8 cellular contexts compared by ENCODE assay signal in genomic region chr3:49689046-49689886, GRCh38.
A peak's percentile ranks its signal among the peaks of the same experiment; 100 is the strongest.
DNase-seq lines count a peak whose midpoint lies in the region; ATAC-seq lines count a peak whose summit lies in the region.

Gene MST1 (minus strand): TSS chr3:49689474. CDS start chr3:49688691, 783 bp downstream.
Gene RNF123 (plus strand): TSS chr3:49689557. CDS start chr3:49691166, 1,609 bp downstream.

- peak within 1 kb of the TSS; percentile 75 to 96 for H3K4me3 ChIP-seq in duodenal mucosa (ENCODE audit: low read depth in 1 of 2, low read length in 2 of 2)

- H3K36me3 ChIP-seq in duodenal mucosa (ENCODE audit: control insufficient read depth in 1 of 2, insufficient read depth in 2 of 2, low read length in 2 of 2), result peaks cover 0 to 5% of the 10 kb centered on the region in 2 donors

- ATAC-seq in HG03460 (IDR thresholded peaks at IDR 0.05; ENCODE audit: unreplicated experiment), result peak; percentile 60

- peak within 1 kb of the TSS; percentile 60 for H3K27ac ChIP-seq in duodenal mucosa (ENCODE audit: low read depth, low read length)

- H3K9me3 ChIP-seq in duodenal mucosa (ENCODE audit: control insufficient read depth in 1 of 2, low read length in 2 of 2), result no peaks in the 10 kb centered on the region

- H3K27me3 ChIP-seq in duodenal mucosa (ENCODE audit: control insufficient read depth in 1 of 2, insufficient read depth in 2 of 2, low read length in 2 of 2), result no peaks in the 10 kb centered on the region

- peak; percentile 93 for DNase-seq in activated naive CD4-positive, alpha-beta T cell treated with Interleukin-2 at 50 U/mL for 16 hours
- no peak for DNase-seq in activated naive CD4-positive, alpha-beta T cell (lab: John Stamatoyannopoulos, UW)
- DNase-seq in activated CD4-positive, alpha-beta T cell treated with anti-CD3 and anti-CD28 coated beads for 48 hours, result peak; percentile 95
- DNase-seq in medulla oblongata (ENCODE audit: extremely low spot score) (peak; percentile 87), NCI-H1092 (lab: John Stamatoyannopoulos, UW) (no peak)
- peak; percentile 79 for DNase-seq in stimulated activated CD8-positive, alpha-beta memory T cell treated with anti-CD3 and anti-CD28 coated beads, Interleukin-12 subunit alpha, Interleukin-12 subunit beta, amount 100 ng/mL, for 24 hours (ENCODE audit: extremely low read depth)

- H3K9ac ChIP-seq in duodenal mucosa (ENCODE audit: low read depth in 1 of 2, low read length in 2 of 2), result peak within 1 kb of the TSS; percentile 63 to 87

- H3K4me1 ChIP-seq in duodenal mucosa (ENCODE audit: control insufficient read depth in 1 of 2, insufficient read depth in 2 of 2, low read length in 2 of 2), result peaks cover 0 to 35% of the 10 kb centered on the region in 2 donors

Comparison
In these comparisons a context has a peak if more than half of its experiments do, and no peak if none do; other contexts are left out.
1. DNase-seq: peak in activated naive CD4-positive, alpha-beta T cell treated with Interleukin-2 at 50 U/mL for 16 hours (single experiment), activated CD4-positive, alpha-beta T cell treated with anti-CD3 and anti-CD28 coated beads for 48 hours (single experiment), medulla oblongata (single experiment) and stimulated activated CD8-positive, alpha-beta memory T cell treated with anti-CD3 and anti-CD28 coated beads, Interleukin-12 subunit alpha, Interleukin-12 subunit beta, amount 100 ng/mL, for 24 hours (single experiment); none in activated naive CD4-positive, alpha-beta T cell (0 of 4) and NCI-H1092 (single experiment).